In the genomic region with DNA sequence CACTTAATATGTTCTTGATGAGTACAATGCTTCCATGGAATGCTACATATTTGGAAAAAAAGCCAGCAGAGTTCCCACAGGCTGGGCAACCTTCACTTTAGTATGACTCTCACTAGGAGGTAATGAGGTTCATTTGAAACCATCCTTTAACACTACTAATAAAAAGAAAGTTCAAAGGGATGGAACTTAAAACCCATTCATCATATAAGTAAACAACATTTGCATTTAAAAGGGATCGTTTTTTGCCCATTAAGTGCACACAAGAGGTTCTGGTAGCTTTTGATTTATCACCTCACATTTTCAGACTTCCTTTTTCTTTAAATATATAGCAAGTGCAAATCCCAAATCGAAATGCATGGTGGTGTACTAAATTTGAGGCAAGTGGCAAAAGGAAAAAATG, we compare ENCODE assay signal across 1 cellular context.
TF ChIP-seq lines count a peak whose summit lies in the region.

No MANE protein-coding gene starts in this region.

TF ChIP-seq in GM23338, 12 proteins besides CTCF, POLR2A, EP300 and RAD21 (continued from another document):
- TF ChIP-seq, protein P1, sequence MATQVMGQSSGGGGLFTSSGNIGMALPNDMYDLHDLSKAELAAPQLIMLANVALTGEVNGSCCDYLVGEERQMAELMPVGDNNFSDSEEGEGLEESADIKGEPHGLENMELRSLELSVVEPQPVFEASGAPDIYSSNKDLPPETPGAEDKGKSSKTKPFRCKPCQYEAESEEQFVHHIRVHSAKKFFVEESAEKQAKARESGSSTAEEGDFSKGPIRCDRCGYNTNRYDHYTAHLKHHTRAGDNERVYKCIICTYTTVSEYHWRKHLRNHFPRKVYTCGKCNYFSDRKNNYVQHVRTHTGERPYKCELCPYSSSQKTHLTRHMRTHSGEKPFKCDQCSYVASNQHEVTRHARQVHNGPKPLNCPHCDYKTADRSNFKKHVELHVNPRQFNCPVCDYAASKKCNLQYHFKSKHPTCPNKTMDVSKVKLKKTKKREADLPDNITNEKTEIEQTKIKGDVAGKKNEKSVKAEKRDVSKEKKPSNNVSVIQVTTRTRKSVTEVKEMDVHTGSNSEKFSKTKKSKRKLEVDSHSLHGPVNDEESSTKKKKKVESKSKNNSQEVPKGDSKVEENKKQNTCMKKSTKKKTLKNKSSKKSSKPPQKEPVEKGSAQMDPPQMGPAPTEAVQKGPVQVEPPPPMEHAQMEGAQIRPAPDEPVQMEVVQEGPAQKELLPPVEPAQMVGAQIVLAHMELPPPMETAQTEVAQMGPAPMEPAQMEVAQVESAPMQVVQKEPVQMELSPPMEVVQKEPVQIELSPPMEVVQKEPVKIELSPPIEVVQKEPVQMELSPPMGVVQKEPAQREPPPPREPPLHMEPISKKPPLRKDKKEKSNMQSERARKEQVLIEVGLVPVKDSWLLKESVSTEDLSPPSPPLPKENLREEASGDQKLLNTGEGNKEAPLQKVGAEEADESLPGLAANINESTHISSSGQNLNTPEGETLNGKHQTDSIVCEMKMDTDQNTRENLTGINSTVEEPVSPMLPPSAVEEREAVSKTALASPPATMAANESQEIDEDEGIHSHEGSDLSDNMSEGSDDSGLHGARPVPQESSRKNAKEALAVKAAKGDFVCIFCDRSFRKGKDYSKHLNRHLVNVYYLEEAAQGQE (IDR thresholded peaks at IDR 0.05; ENCODE audit: unreplicated experiment) = no peak
- TF ChIP-seq ZNF114 (CRISPR knock-in tag; IDR thresholded peaks at IDR 0.05) = no peak
